ENCODE assay signal across 25 cellular contexts in genomic region chr4:5933996-5934831, GRCh38. TPM values are rescaled to one million over a fixed set of nuclear protein-coding genes. Genes with fewer than 3 reads are reported as not detected.
DNase-seq lines count a peak whose midpoint lies in the region; ATAC-seq, FAIRE-seq and TF ChIP-seq lines count a peak whose summit lies in the region.
"Had no signal": no experiment of that assay in that cellular context is flagged by ENCODE, and none has a peak within 500 bp of the region (broad histone marks: within the 10 kb centered on the region; RNA-seq: fewer than 3 reads in every experiment).

No MANE protein-coding gene starts in this region.

- peak overlapping the region; percentile 52 for H3K18ac ChIP-seq in neuronal stem cell (ENCODE audit: low read length)

- H2BK12ac ChIP-seq in neuronal stem cell (ENCODE audit: low read length), result no peak overlapping the region

- no TSS peak for BruUV-seq in HepG2 (replicated peaks; lab: Mats Ljungman, UMichigan)

- no peak overlapping the region for H3K4me3 ChIP-seq in BLaER1 treated with 17β-estradiol and CSF1 and Interleukin-3, amounts not matched to agents 10 nM and 100 nM
- no peak overlapping the region for H3K4me3 ChIP-seq in neuronal stem cell (ENCODE audit: low read length in 2 of 2)
- no peak overlapping the region for H3K4me3 ChIP-seq in HepG2 (replicated peaks in 1 of 3; ENCODE audit: insufficient read depth in 1 of 3, low read depth in 2 of 3, low read length in 3 of 3)
- H3K4me3 ChIP-seq: A549, GM12878, GM23248 had no signal

- H3K36me3 ChIP-seq in BLaER1 treated with 17β-estradiol and CSF1 and Interleukin-3, amounts not matched to agents 10 nM and 100 nM, result no peaks in the 10 kb centered on the region
- H3K36me3 ChIP-seq in neuronal stem cell (replicated peaks in 1 of 2; ENCODE audit: control insufficient read depth in 2 of 2, insufficient read depth in 2 of 2, low read length in 2 of 2) (no peaks in the 10 kb centered on the region), HepG2 (replicated peaks in 1 of 2; ENCODE audit: control insufficient read depth in 1 of 2, insufficient read depth in 2 of 2, low read length in 2 of 2) (no peaks in the 10 kb centered on the region)

- no peak overlapping the region for H2BK120ac ChIP-seq in neuronal stem cell (ENCODE audit: low read depth, low read length)

- H2AFZ ChIP-seq in neuronal stem cell (ENCODE audit: low read length) (no peak overlapping the region), HepG2 (ENCODE audit: low read length) (no peak overlapping the region)
- H2AFZ ChIP-seq: GM23248 had no signal

- H3K23ac ChIP-seq in neuronal stem cell (ENCODE audit: low read depth, low read length, poor library complexity), result no peak overlapping the region

- H3K4ac ChIP-seq in neuronal stem cell (ENCODE audit: low read length), result no peak overlapping the region

- DNase-seq in WTC11 (ENCODE audit: low spot score) (no peak), glutamatergic neuron (no peak), neuronal stem cell (ENCODE audit: low spot score) (no peak), HepG2 (ENCODE audit: low spot score) (no peak), GM19240 (ENCODE audit: insufficient read length, low spot score) (no peak), epidermal melanocyte (ENCODE audit: insufficient read length, low spot score) (no peak)
- DNase-seq: AML-193; CD4-positive, CD25-positive, alpha-beta regulatory T cell; CD8-positive, alpha-beta memory T cell; COR-L47; DMS 273 treated with DMSO at 0.1 percent for 48 hours; DMS53; DND-41; EL; GM23248; HFFc6; KBM-7 had no signal

- H3K14ac ChIP-seq in neuronal stem cell (ENCODE audit: low read length), result no peak overlapping the region

- H3K4me1 Mint-ChIP-seq in WTC11 (peaks cover 24% of the 10 kb centered on the region), glutamatergic neuron (ENCODE audit: low read depth, unreplicated experiment) (peaks cover 25% of the 10 kb centered on the region)
- H3K4me1 Mint-ChIP-seq: CD4-positive, CD25-positive, alpha-beta regulatory T cell; CD8-positive, alpha-beta memory T cell; IgD-negative memory B cell had no signal

- no peaks in the 10 kb centered on the region for H3K27me3 ChIP-seq in BLaER1 treated with 17β-estradiol and CSF1 and Interleukin-3, amounts not matched to agents 10 nM and 100 nM
- peaks cover 0 to 23% (median 3%) of the 10 kb centered on the region in 3 experiments for H3K27me3 ChIP-seq in neuronal stem cell (ENCODE audit: control insufficient read depth in 3 of 3, insufficient read depth in 3 of 3, low read depth in 1 of 3, low read length in 3 of 3)
- peaks cover 2 to 33% of the 10 kb centered on the region in 2 experiments; a peak in 4 of 5 replicates for H3K27me3 ChIP-seq in HepG2 (ENCODE audit: control insufficient read depth in 1 of 2, insufficient read depth in 2 of 2, low read length in 2 of 2)

- H4K8ac ChIP-seq in neuronal stem cell (ENCODE audit: low read depth, low read length), result no peak overlapping the region

- H3K4me3 Mint-ChIP-seq in WTC11 (no peak overlapping the region), glutamatergic neuron (ENCODE audit: unreplicated experiment) (no peak overlapping the region)
- H3K4me3 Mint-ChIP-seq: CD4-positive, CD25-positive, alpha-beta regulatory T cell; CD8-positive, alpha-beta memory T cell; HFFc6; IgD-negative memory B cell had no signal

- in situ Hi-C loops in HepG2 (cut with HindIII; ENCODE audit: extremely low pct_ligation_motif_present, low pct_unique_long_range_greater_than_20kb), result no loop called here

- no peak for FAIRE-seq in HepG2 (lab: Jason Lieb, UNC)
- FAIRE-seq: A549, GM12878, H54, HTR-8/SVneo had no signal

- H3K27ac Mint-ChIP-seq in WTC11 (no peak overlapping the region), glutamatergic neuron (ENCODE audit: unreplicated experiment) (peak overlapping the region; percentile 48)
- H3K27ac Mint-ChIP-seq: CD8-positive, alpha-beta memory T cell; HFFc6; IgD-negative memory B cell had no signal

- no CpG with 5 or more reads among the region's 16 CpGs for WGBS in neuronal stem cell (ENCODE audit: extremely low coverage in 2 of 2, insufficient read length in 2 of 2, insufficient replicate concordance in 1 of 2), 2 donors
- 22% methylated on average over 16 of the region's 16 CpGs for WGBS in HepG2 (ENCODE audit: low lambda C conversion rate)

- no peak for TF ChIP-seq POLR2A in HepG2 (IDR thresholded peaks at IDR 0.05; ENCODE audit: insufficient read depth in 1 of 2, low read depth in 2 of 2, low read length in 2 of 2)

- H3K36me3 Mint-ChIP-seq in WTC11, result no peaks in the 10 kb centered on the region
- no peaks in the 10 kb centered on the region for H3K36me3 Mint-ChIP-seq in glutamatergic neuron (ENCODE audit: unreplicated experiment)
- H3K36me3 Mint-ChIP-seq: CD4-positive, CD25-positive, alpha-beta regulatory T cell; CD8-positive, alpha-beta memory T cell had no signal

- H3K27ac ChIP-seq in BLaER1 treated with 17β-estradiol and CSF1 and Interleukin-3, amounts not matched to agents 10 nM and 100 nM, result no peak overlapping the region
- H3K27ac ChIP-seq in neuronal stem cell (replicated peaks; ENCODE audit: low read length) (no peak overlapping the region), HepG2 (ENCODE audit: extremely low read length, insufficient read depth, low read length) (no peak overlapping the region)
- H3K27ac ChIP-seq: A549, GM23248 had no signal

- H2BK5ac ChIP-seq in neuronal stem cell (ENCODE audit: low read length), result no peak overlapping the region

- H3K9ac ChIP-seq in BLaER1 treated with 17β-estradiol and CSF1 and Interleukin-3, amounts not matched to agents 10 nM and 100 nM, result no peak overlapping the region
- H3K9ac ChIP-seq in neuronal stem cell (ENCODE audit: low read depth, low read length, poor library complexity) (no peak overlapping the region), HepG2 (ENCODE audit: insufficient read depth, low read depth, low read length) (no peak overlapping the region)
- H3K9ac ChIP-seq: GM23248 had no signal

- TF ChIP-seq RAD21 in HepG2 (CRISPR knock-in tag; IDR thresholded peaks at IDR 0.05), result no peak

- H3K9me3 ChIP-seq in BLaER1 treated with 17β-estradiol and CSF1 and Interleukin-3, amounts not matched to agents 10 nM and 100 nM (replicated peaks in 1 of 11), result no peaks in the 10 kb centered on the region
- H3K9me3 ChIP-seq in neuronal stem cell (replicated peaks in 1 of 2; ENCODE audit: control insufficient read depth in 2 of 2, insufficient read depth in 1 of 2, low read depth in 1 of 2, low read length in 2 of 2), result no peaks in the 10 kb centered on the region
- no peaks in the 10 kb centered on the region for H3K9me3 ChIP-seq in HepG2 (ENCODE audit: low read length)
- H3K9me3 ChIP-seq: A549 had no signal

- CTCF ChIA-PET in WTC11 (lab: Charles Lee), result no interaction called here
- CTCF ChIA-PET in HepG2 (lab: Yijun Ruan, JAX; ENCODE audit: low intra/inter-chr PET ratio, low total read pairs), result no interaction called here

- H2AK5ac ChIP-seq in neuronal stem cell (ENCODE audit: low read depth, low read length), result no peak overlapping the region

- H3K4me1 ChIP-seq in BLaER1 treated with 17β-estradiol and CSF1 and Interleukin-3, amounts not matched to agents 10 nM and 100 nM, result peaks cover 27 to 57% (median 47%) of the 10 kb centered on the region in 10 experiments
- H3K4me1 ChIP-seq in neuronal stem cell (ENCODE audit: control insufficient read depth in 2 of 2, insufficient read depth in 1 of 2, low read depth in 1 of 2, low read length in 2 of 2), result peaks cover 0 to 2% of the 10 kb centered on the region in 2 donors
- H3K4me1 ChIP-seq in HepG2 (ENCODE audit: insufficient read depth, low read length), result no peaks in the 10 kb centered on the region
- H3K4me1 ChIP-seq: A549 had no signal

- no peak for ATAC-seq in WTC11
- ATAC-seq in HepG2, result no peak
- ATAC-seq: GM12878, HCT116 had no signal

- no peaks in the 10 kb centered on the region for H3K79me1 ChIP-seq in neuronal stem cell (ENCODE audit: low read depth, low read length)

- TF ChIP-seq CTCF in WTC11 (IDR thresholded peaks at IDR 0.05) (no peak), glutamatergic neuron (IDR thresholded peaks at IDR 0.05; ENCODE audit: partially characterized antibody, unreplicated experiment) (no peak), HepG2 (CRISPR knock-in tag; IDR thresholded peaks at IDR 0.05) (no peak)

- no peaks in the 10 kb centered on the region for H3K79me2 ChIP-seq in HepG2 (ENCODE audit: insufficient read depth, low read length)

- H3K27me3 Mint-ChIP-seq in WTC11 (ENCODE audit: low read depth), result peaks cover 2% of the 10 kb centered on the region; the same call in 1 of the 2 replicates
- H3K27me3 Mint-ChIP-seq in glutamatergic neuron (ENCODE audit: unreplicated experiment), result peaks cover 12% of the 10 kb centered on the region

- H3K4me2 ChIP-seq in BLaER1 treated with 17β-estradiol and CSF1 and Interleukin-3, amounts not matched to agents 10 nM and 100 nM, result peak overlapping the region; percentile 29 to 75 (median 65); a peak in 21 of 22 replicates
- H3K4me2 ChIP-seq in neuronal stem cell (ENCODE audit: insufficient read depth, low read length, poor library complexity, severe bottlenecking), result no peak overlapping the region
- H3K4me2 ChIP-seq in HepG2 (ENCODE audit: low read depth, low read length), result no peak overlapping the region
- H3K4me2 ChIP-seq: A549 had no signal

- no peak for TF ChIP-seq EP300 in HepG2 (IDR thresholded peaks at IDR 0.05; ENCODE audit: low read depth in 2 of 2, low read length in 2 of 2)
- TF ChIP-seq EP300 in HepG2 (CRISPR knock-in tag; IDR thresholded peaks at IDR 0.05; ENCODE audit: borderline replicate concordance), result no peak

- intact Hi-C loops in HepG2 (cut with micrococcal nuclease; ENCODE audit: unreplicated experiment), result no loop called here

- H3K9me3 Mint-ChIP-seq in WTC11, result no peaks in the 10 kb centered on the region
- H3K9me3 Mint-ChIP-seq in glutamatergic neuron (ENCODE audit: unreplicated experiment), result peaks cover 4% of the 10 kb centered on the region
- H3K9me3 Mint-ChIP-seq: CD4-positive, CD25-positive, alpha-beta regulatory T cell; CD8-positive, alpha-beta memory T cell had no signal

- no peak overlapping the region for H2BK15ac ChIP-seq in neuronal stem cell (ENCODE audit: low read length)

- H4K91ac ChIP-seq in neuronal stem cell (ENCODE audit: low read depth, low read length, poor library complexity), result no peak overlapping the region

- no peaks in the 10 kb centered on the region for H4K20me1 ChIP-seq in BLaER1 treated with 17β-estradiol and CSF1 and Interleukin-3, amounts not matched to agents 10 nM and 100 nM
- H4K20me1 ChIP-seq in HepG2 (ENCODE audit: insufficient read depth, low read length), result no peaks in the 10 kb centered on the region

- POLR2A ChIA-PET in WTC11 (lab: Charles Lee), result no interaction called here
- POLR2A ChIA-PET in HepG2 (lab: Yijun Ruan, JAX), result no interaction called here

RNA-seq across cellular contexts. Expression of gene CRMP1, which starts 41.3 kb away (rescaled TPM):
- 109 to 134 TPM (median 110 TPM) in 3 replicates for total RNA-seq in WTC11 (2021)
- 947 TPM for total RNA-seq in glutamatergic neuron (ENCODE audit: unreplicated experiment)
- 122 TPM for polyA plus RNA-seq in neuronal stem cell (2013, experiment 1 of 2)
- polyA plus RNA-seq in neuronal stem cell (2013, experiment 2 of 2), result 121 TPM
- not detected in 2 replicates for total RNA-seq in HepG2 (2016; rRNA removed; fragmentation: Illumina TruSeq; extraction: Trizol)
- total RNA-seq in HepG2 (2016; cell fraction: cytosol; rRNA removed; fragmentation: Illumina TruSeq; extraction: Trizol; ENCODE audit: low read depth), result not detected in 2 replicates
- total RNA-seq in HepG2 (2016; cell fraction: insoluble cytoplasmic fraction; rRNA removed; fragmentation: Illumina TruSeq; extraction: Trizol), result not detected in 2 replicates
- total RNA-seq in HepG2 (2016; cell fraction: membrane; rRNA removed; fragmentation: Illumina TruSeq; extraction: Trizol), result not detected in 2 replicates
- total RNA-seq in HepG2 (2016; cell fraction: nucleus; rRNA removed; fragmentation: Illumina TruSeq; extraction: Trizol), result not detected in 2 replicates
- polyA plus RNA-seq in HepG2 (2011; rRNA removed), result not detected in 2 replicates
- polyA plus RNA-seq in HepG2 (2011; cell fraction: cytosol; rRNA removed), result not detected in 2 replicates
- not detected in 2 replicates for polyA plus RNA-seq in HepG2 (2011; cell fraction: nucleus; rRNA removed)
- polyA plus RNA-seq in HepG2 (2012), result 1.7 and 1.9 TPM in 2 replicates
- not detected in 2 replicates for polyA plus RNA-seq in HepG2 (2016; cell fraction: cytosol; fragmentation: Illumina TruSeq; extraction: Trizol; ENCODE audit: low read depth)
- not detected in 2 replicates for polyA plus RNA-seq in HepG2 (2016; cell fraction: insoluble cytoplasmic fraction; fragmentation: Illumina TruSeq; extraction: Trizol; ENCODE audit: low read depth)
- polyA plus RNA-seq in HepG2 (2016; cell fraction: membrane; fragmentation: Illumina TruSeq; extraction: Trizol; ENCODE audit: low read depth), result not detected in 2 replicates
- polyA plus RNA-seq in HepG2 (2016; cell fraction: nucleus; fragmentation: Illumina TruSeq; extraction: Trizol; ENCODE audit: insufficient read depth, low read depth), result not detected in 2 replicates
- not detected in 2 replicates for polyA minus RNA-seq in HepG2 (2011; rRNA and poly(A)+ RNA removed; ENCODE audit: low replicate concordance)
- not detected in 2 replicates for polyA minus RNA-seq in HepG2 (2011; cell fraction: cytosol; rRNA and poly(A)+ RNA removed)
- not detected in 2 replicates for polyA minus RNA-seq in HepG2 (2011; cell fraction: nucleus; rRNA and poly(A)+ RNA removed)
- total RNA-seq: CD4-positive, CD25-positive, alpha-beta regulatory T cell; CD8-positive, alpha-beta memory T cell; G401; GM23248; HFFc6 had no signal
- polyA plus RNA-seq: CD4-positive, CD25-positive, alpha-beta regulatory T cell; IgD-negative memory B cell had no signal

Comparison
In these comparisons a context has a peak if more than half of its experiments do, and no peak if none do; other contexts are left out.
1. H3K4me2 ChIP-seq: peak in BLaER1 treated with 17β-estradiol and CSF1 and Interleukin-3, amounts not matched to agents 10 nM and 100 nM (11 of 11); none in neuronal stem cell (single experiment) and HepG2 (single experiment).
2. RNA of gene CRMP1, which starts 41.3 kb away (total RNA-seq): 947 TPM in glutamatergic neuron (single experiment) and 109 to 134 TPM in WTC11; not detected in HepG2; every median in the first group is over 100 times any median in the second.